20 cellular contexts compared by ENCODE assay signal in genomic region chr12:47349102-47349769, GRCh38.
A peak's percentile ranks its signal among the peaks of the same experiment; 100 is the strongest.
DNase-seq lines count a peak whose midpoint lies in the region; ATAC-seq and TF ChIP-seq lines count a peak whose summit lies in the region.
"Had no signal": no experiment of that assay in that cellular context is flagged by ENCODE, and none has a peak within 500 bp of the region (broad histone marks: within the 10 kb centered on the region; RNA-seq: fewer than 3 reads in every experiment).

No MANE protein-coding gene starts in this region.

- no peaks in the 10 kb centered on the region for H3K9me3 ChIP-seq in CD8-positive, alpha-beta memory T cell (ENCODE audit: low read length)
- H3K9me3 ChIP-seq in breast epithelium (no peaks in the 10 kb centered on the region), SJCRH30 (replicated peaks) (no peaks in the 10 kb centered on the region)
- H3K9me3 ChIP-seq: BE2C, lower lobe of right lung, pancreas, sigmoid colon had no signal

- peak; percentile 31 for ATAC-seq in activated CD8-positive, alpha-beta T cell treated with anti-CD3 and anti-CD28 coated beads, Interleukin-2, amount 10 ng/mL, durations not matched to agents 7 days and 5 days
- no peak for ATAC-seq in memory B cell (ENCODE audit: low read depth)
- ATAC-seq: lower lobe of right lung had no signal

- H3K27me3 Mint-ChIP-seq in T-helper 2 cell treated with Interferon-gamma antibody and Interleukin-4, amounts not matched to agents 5 μg/mL and 100 μg/mL, for 36 hours (ENCODE audit: low read depth) = no peaks in the 10 kb centered on the region
- no peaks in the 10 kb centered on the region for H3K27me3 Mint-ChIP-seq in CD8-positive, alpha-beta memory T cell
- H3K27me3 Mint-ChIP-seq in activated CD8-positive, alpha-beta T cell treated with anti-CD3 and anti-CD28 coated beads, Interleukin-2, amount 10 ng/mL, durations not matched to agents 7 days and 5 days (ENCODE audit: low read depth) = no peaks in the 10 kb centered on the region
- no peaks in the 10 kb centered on the region for H3K27me3 Mint-ChIP-seq in memory B cell

- H3K27ac ChIP-seq in CD8-positive, alpha-beta memory T cell (ENCODE audit: low read depth, low read length) = no peak overlapping the region
- no peak overlapping the region for H3K27ac ChIP-seq in breast epithelium
- no peak overlapping the region for H3K27ac ChIP-seq in SJCRH30
- H3K27ac ChIP-seq: brain microvascular endothelial cell, lower lobe of right lung, pancreas, sigmoid colon, WERI-Rb-1 had no signal

- H3K27me3 ChIP-seq in CD8-positive, alpha-beta memory T cell (ENCODE audit: insufficient read depth, low read length, poor library complexity, severe bottlenecking) = no peaks in the 10 kb centered on the region
- no peaks in the 10 kb centered on the region for H3K27me3 ChIP-seq in breast epithelium
- no peaks in the 10 kb centered on the region; the same call in 1 of the 2 replicates for H3K27me3 ChIP-seq in SJCRH30
- H3K27me3 ChIP-seq: BE2C, brain microvascular endothelial cell, pancreas, sigmoid colon had no signal

- peaks cover 4% of the 10 kb centered on the region for H3K36me3 Mint-ChIP-seq in T-helper 2 cell treated with Interferon-gamma antibody and Interleukin-4, amounts not matched to agents 5 μg/mL and 100 μg/mL, for 36 hours (ENCODE audit: low read depth)
- H3K36me3 Mint-ChIP-seq in CD8-positive, alpha-beta memory T cell = peaks cover 0 to 4% (median 0%) of the 10 kb centered on the region in 3 donors
- peaks cover 23% of the 10 kb centered on the region for H3K36me3 Mint-ChIP-seq in activated CD8-positive, alpha-beta T cell treated with anti-CD3 and anti-CD28 coated beads, Interleukin-2, amount 10 ng/mL, durations not matched to agents 7 days and 5 days (ENCODE audit: low read depth)
- H3K36me3 Mint-ChIP-seq in memory B cell = peaks cover 8% of the 10 kb centered on the region

- TF ChIP-seq CTCF in breast epithelium (IDR thresholded peaks at IDR 0.05) = no peak

- H3K36me3 ChIP-seq in CD8-positive, alpha-beta memory T cell (ENCODE audit: insufficient read depth, low read length) = no peaks in the 10 kb centered on the region
- H3K36me3 ChIP-seq in breast epithelium (no peaks in the 10 kb centered on the region), SJCRH30 (no peaks in the 10 kb centered on the region)
- H3K36me3 ChIP-seq: BE2C, brain microvascular endothelial cell, lower lobe of right lung, pancreas, sigmoid colon, WERI-Rb-1 had no signal

- peaks cover 53% of the 10 kb centered on the region for H3K4me1 Mint-ChIP-seq in T-helper 2 cell treated with Interferon-gamma antibody and Interleukin-4, amounts not matched to agents 5 μg/mL and 100 μg/mL, for 36 hours (ENCODE audit: low read depth)
- peaks cover 29 to 56% (median 50%) of the 10 kb centered on the region in 3 donors for H3K4me1 Mint-ChIP-seq in CD8-positive, alpha-beta memory T cell
- H3K4me1 Mint-ChIP-seq in activated CD8-positive, alpha-beta T cell treated with anti-CD3 and anti-CD28 coated beads, Interleukin-2, amount 10 ng/mL, durations not matched to agents 7 days and 5 days (ENCODE audit: low read depth) = peaks cover 57% of the 10 kb centered on the region
- peaks cover 24% of the 10 kb centered on the region for H3K4me1 Mint-ChIP-seq in memory B cell

- intact Hi-C loops in breast epithelium (cut with DNase I; ENCODE audit: low total_unique reads) = no loop called here

- no peak for DNase-seq in T-helper 2 cell treated with Interferon-gamma antibody and Interleukin-4, amounts not matched to agents 5 μg/mL and 100 μg/mL, for 36 hours (ENCODE audit: low spot score)
- DNase-seq in T-helper 2 cell = no peak
- DNase-seq in CD8-positive, alpha-beta memory T cell = no peak
- DNase-seq in activated CD8-positive, alpha-beta T cell treated with anti-CD3 and anti-CD28 coated beads, Interleukin-2, amount 10 ng/mL, durations not matched to agents 7 days and 5 days = no peak
- DNase-seq in memory B cell (ENCODE audit: low spot score in 2 of 2) = no peak
- DNase-seq in breast epithelium (ENCODE audit: low spot score in 2 of 2) = no peak
- DNase-seq in SJCRH30 = no peak
- DNase-seq in NCI-H1092 treated with DMSO at 0.1 percent for 48 hours (lab: John Stamatoyannopoulos, UW) = no peak
- DNase-seq: BE2C, brain microvascular endothelial cell, cortex of kidney, foreskin fibroblast, hippocampal formation, islet precursor cell, lower lobe of right lung, NCI-H1105, NCI-H2081, pancreas, sigmoid colon, WERI-Rb-1 had no signal

- no peak overlapping the region for H3K4me3 ChIP-seq in CD8-positive, alpha-beta memory T cell (ENCODE audit: low read length)
- H3K4me3 ChIP-seq in breast epithelium = no peak overlapping the region
- no peak overlapping the region for H3K4me3 ChIP-seq in SJCRH30
- H3K4me3 ChIP-seq: lower lobe of right lung, pancreas, sigmoid colon had no signal

- H3K4me1 ChIP-seq in CD8-positive, alpha-beta memory T cell (ENCODE audit: insufficient read depth, low read length) = peaks cover 38% of the 10 kb centered on the region
- no peaks in the 10 kb centered on the region for H3K4me1 ChIP-seq in breast epithelium
- no peaks in the 10 kb centered on the region for H3K4me1 ChIP-seq in SJCRH30
- H3K4me1 ChIP-seq: BE2C, sigmoid colon had no signal

- POLR2A ChIA-PET in CD8-positive, alpha-beta memory T cell (lab: Charles Lee) = no interaction called here
- POLR2A ChIA-PET in activated CD8-positive, alpha-beta T cell treated with anti-CD3 and anti-CD28 coated beads, Interleukin-2, amount 10 ng/mL, durations not matched to agents 7 days and 5 days (lab: Charles Lee) = interaction anchor here (1.4 kb wide), 1 partner anchor 42 kb away, joined by 4 read pairs; no protein-coding TSS in a partner anchor

- TF ChIP-seq POLR2A in breast epithelium (IDR thresholded peaks at IDR 0.05) = no peak

- CTCF ChIA-PET in CD8-positive, alpha-beta memory T cell (lab: Charles Lee) = no interaction called here
- CTCF ChIA-PET in activated CD8-positive, alpha-beta T cell treated with anti-CD3 and anti-CD28 coated beads, Interleukin-2, amount 10 ng/mL, durations not matched to agents 7 days and 5 days (lab: Charles Lee) = interaction anchor here (0.9 kb wide), 1 partner anchor 15 kb away, joined by 3 read pairs; no protein-coding TSS in a partner anchor

- H3K4me3 Mint-ChIP-seq in T-helper 2 cell treated with Interferon-gamma antibody and Interleukin-4, amounts not matched to agents 5 μg/mL and 100 μg/mL, for 36 hours = peak overlapping the region; percentile 66
- no peak overlapping the region for H3K4me3 Mint-ChIP-seq in CD8-positive, alpha-beta memory T cell
- no peak overlapping the region for H3K4me3 Mint-ChIP-seq in activated CD8-positive, alpha-beta T cell treated with anti-CD3 and anti-CD28 coated beads, Interleukin-2, amount 10 ng/mL, durations not matched to agents 7 days and 5 days
- H3K4me3 Mint-ChIP-seq in memory B cell = no peak overlapping the region

- H3K9me3 Mint-ChIP-seq in T-helper 2 cell treated with Interferon-gamma antibody and Interleukin-4, amounts not matched to agents 5 μg/mL and 100 μg/mL, for 36 hours = peaks cover under 1% of the 10 kb centered on the region
- H3K9me3 Mint-ChIP-seq in CD8-positive, alpha-beta memory T cell = no peaks in the 10 kb centered on the region
- H3K9me3 Mint-ChIP-seq in activated CD8-positive, alpha-beta T cell treated with anti-CD3 and anti-CD28 coated beads, Interleukin-2, amount 10 ng/mL, durations not matched to agents 7 days and 5 days (ENCODE audit: insufficient read depth) = no peaks in the 10 kb centered on the region
- peaks cover 8% of the 10 kb centered on the region for H3K9me3 Mint-ChIP-seq in memory B cell

- peak overlapping the region; percentile 88 for H3K27ac Mint-ChIP-seq in T-helper 2 cell treated with Interferon-gamma antibody and Interleukin-4, amounts not matched to agents 5 μg/mL and 100 μg/mL, for 36 hours
- H3K27ac Mint-ChIP-seq in CD8-positive, alpha-beta memory T cell = peak overlapping the region in 5 of 8 donors; percentile 38 to 77 (median 43)
- peak overlapping the region; percentile 95 for H3K27ac Mint-ChIP-seq in activated CD8-positive, alpha-beta T cell treated with anti-CD3 and anti-CD28 coated beads, Interleukin-2, amount 10 ng/mL, durations not matched to agents 7 days and 5 days
- H3K27ac Mint-ChIP-seq in memory B cell = peak overlapping the region; percentile 55

Comparison
In these comparisons a context has a peak if more than half of its experiments do, and no peak if none do; other contexts are left out.
1. H3K27ac Mint-ChIP-seq: peak in every context shown above with its lines; median percentile 95 in activated CD8-positive, alpha-beta T cell treated with anti-CD3 and anti-CD28 coated beads, Interleukin-2, amount 10 ng/mL, durations not matched to agents 7 days and 5 days; 88 in T-helper 2 cell treated with Interferon-gamma antibody and Interleukin-4, amounts not matched to agents 5 μg/mL and 100 μg/mL, for 36 hours; 55 in memory B cell; 43 in CD8-positive, alpha-beta memory T cell.